ENCODE assay signal across 16 cellular contexts in genomic region chr9:134734270-134734669, GRCh38.
DNase-seq lines count a peak whose midpoint lies in the region; ATAC-seq, FAIRE-seq and TF ChIP-seq lines count a peak whose summit lies in the region.
"Had no signal": no experiment of that assay in that cellular context is flagged by ENCODE, and none has a peak within 500 bp of the region (broad histone marks: within the 10 kb centered on the region; RNA-seq: fewer than 3 reads in every experiment).

No MANE protein-coding gene starts in this region.

- no peak overlapping the region for H2AFZ ChIP-seq in hepatocyte

- peak; percentile 14 for ATAC-seq in Right ventricle myocardium superior (ENCODE audit: poor library complexity)
- no peak for ATAC-seq in left cardiac atrium
- ATAC-seq in HG03095 (IDR thresholded peaks at IDR 0.05; ENCODE audit: unreplicated experiment): no peak
- ATAC-seq in GM19463 (IDR thresholded peaks at IDR 0.05; ENCODE audit: unreplicated experiment): no peak

- H3K4me3 ChIP-seq in bronchial epithelial cell (ENCODE audit: low read depth, low read length) (no peak overlapping the region), hepatocyte (no peak overlapping the region)
- H3K4me3 ChIP-seq: tibial artery had no signal

- no peaks in the 10 kb centered on the region for H3K9me2 ChIP-seq in hepatocyte (replicated peaks; ENCODE audit: insufficient read depth)

- peaks cover 31% of the 10 kb centered on the region for H3K4me1 ChIP-seq in hepatocyte (ENCODE audit: insufficient read depth)

- H3K36me3 ChIP-seq in bronchial epithelial cell (ENCODE audit: control insufficient read depth, insufficient read depth, low read length) (no peaks in the 10 kb centered on the region), hepatocyte (replicated peaks; ENCODE audit: insufficient read depth, low read depth) (no peaks in the 10 kb centered on the region)
- H3K36me3 ChIP-seq: neutrophil had no signal

- peak; percentile 65 for DNase-seq in Right ventricle myocardium superior
- DNase-seq in left cardiac atrium: no peak
- DNase-seq in bronchial epithelial cell (ENCODE audit: low read depth): no peak
- peak; percentile 54 for DNase-seq in hepatocyte (ENCODE audit: low spot score)
- DNase-seq in COLO829 (ENCODE audit: low spot score): no peak
- no peak for DNase-seq in NCI-H187 treated with DMSO at 0.1 percent for 48 hours (lab: John Stamatoyannopoulos, UW)
- DNase-seq: activated CD4-positive, alpha-beta T cell treated with anti-CD3 and anti-CD28 coated beads for 4 hours; activated naive CD4-positive, alpha-beta T cell treated with Interleukin-2 at 50 U/mL for 16 hours; DND-41; NCI-H510A treated with DMSO at 0.1 percent for 48 hours had no signal

- intact Hi-C loops in Right ventricle myocardium superior (cut with DNase I) (loop anchor here (5.0 kb wide), 1 partner anchor 37 kb away; no protein-coding TSS in a partner anchor), left cardiac atrium (cut with DNase I) (loop anchor here in 1 of 2 donors (10.0 kb wide), 1 partner anchor 559 kb away; no protein-coding TSS in a partner anchor)

- TF ChIP-seq CTCF in bronchial epithelial cell (IDR thresholded peaks at IDR 0.05; ENCODE audit: insufficient read depth, low read length, severe bottlenecking) (no peak), hepatocyte (IDR thresholded peaks at IDR 0.05; ENCODE audit: poor library complexity) (no peak)

- peak; percentile 66 for FAIRE-seq in bronchial epithelial cell (lab: Jason Lieb, UNC)
- FAIRE-seq: A204.1, islet of Langerhans had no signal

- peaks cover 10% of the 10 kb centered on the region for H4K20me1 ChIP-seq in hepatocyte (ENCODE audit: insufficient read depth, poor library complexity, severe bottlenecking)

- H3K27me3 ChIP-seq in bronchial epithelial cell (ENCODE audit: control insufficient read depth, insufficient read depth, low read length) (no peaks in the 10 kb centered on the region), hepatocyte (no peaks in the 10 kb centered on the region)
- H3K27me3 ChIP-seq: neutrophil, tibial artery had no signal

- H3K4me2 ChIP-seq in hepatocyte: peak overlapping the region; percentile 20

- 52% methylated on average over 8 of the region's 8 CpGs for WGBS in hepatocyte (ENCODE audit: low lambda C conversion rate, missing lambda C conversion rate)

- H3K79me2 ChIP-seq in hepatocyte: peaks cover 3% of the 10 kb centered on the region

- H3K9me3 ChIP-seq in hepatocyte (ENCODE audit: low read depth): no peaks in the 10 kb centered on the region
- H3K9me3 ChIP-seq: neutrophil, tibial artery had no signal

- H3K27ac ChIP-seq in hepatocyte: peak overlapping the region; percentile 51
- H3K27ac ChIP-seq: neutrophil had no signal

Comparison
In these comparisons a context has a peak if more than half of its experiments do, and no peak if none do; other contexts are left out.
1. DNase-seq: peak in Right ventricle myocardium superior (single experiment) and hepatocyte (single experiment); none in left cardiac atrium (single experiment), bronchial epithelial cell (single experiment), COLO829 (single experiment) and NCI-H187 treated with DMSO at 0.1 percent for 48 hours (single experiment).